In genomic region chr19:29876414-29876813, GRCh38 we compare ENCODE assay signal across 16 cellular contexts.
DNase-seq lines count a peak whose midpoint lies in the region; ATAC-seq and TF ChIP-seq lines count a peak whose summit lies in the region.
"Had no signal": no experiment of that assay in that cellular context is flagged by ENCODE, and none has a peak within 500 bp of the region (broad histone marks: within the 10 kb centered on the region; RNA-seq: fewer than 3 reads in every experiment).

No MANE protein-coding gene starts in this region.

- H3K4me1 ChIP-seq in OCI-LY3 (ENCODE audit: low read length): peaks cover 6% of the 10 kb centered on the region; the same call in 1 of the 2 replicates

- peak overlapping the region; percentile 19 for H3K4me3 Mint-ChIP-seq in T-helper 2 cell treated with Interferon-gamma antibody and Interleukin-4, amounts not matched to agents 5 μg/mL and 100 μg/mL, for 36 hours
- H3K4me3 Mint-ChIP-seq in nephron progenitor cell: peak overlapping the region; percentile 19

- H3K27me3 Mint-ChIP-seq in T-helper 2 cell treated with Interferon-gamma antibody and Interleukin-4, amounts not matched to agents 5 μg/mL and 100 μg/mL, for 36 hours (ENCODE audit: low read depth): peaks cover 17% of the 10 kb centered on the region
- peaks cover 48% of the 10 kb centered on the region for H3K27me3 Mint-ChIP-seq in nephron progenitor cell (ENCODE audit: low read depth, poor library complexity)

- H3K79me2 ChIP-seq in OCI-LY3 (ENCODE audit: low read length): no peaks in the 10 kb centered on the region

- no peaks in the 10 kb centered on the region for H3K9me3 ChIP-seq in OCI-LY3 (ENCODE audit: insufficient read depth, low read length)
- H3K9me3 ChIP-seq: right lobe of liver, testis had no signal

- no peaks in the 10 kb centered on the region for H3K36me3 ChIP-seq in OCI-LY3 (replicated peaks; ENCODE audit: low read depth, low read length)
- H3K36me3 ChIP-seq: right lobe of liver had no signal

- no peak overlapping the region for H3K27ac ChIP-seq in OCI-LY3 (ENCODE audit: low read length)
- H3K27ac ChIP-seq: epithelial cell of prostate, right lobe of liver, testis had no signal

- H3K4me2 ChIP-seq in OCI-LY3 (ENCODE audit: low read length): peak overlapping the region; percentile 64

- peak overlapping the region; percentile 53 for H3K4me3 ChIP-seq in OCI-LY3 (ENCODE audit: low read length)
- H3K4me3 ChIP-seq: right lobe of liver, testis had no signal

- ATAC-seq in GM18909 (IDR thresholded peaks at IDR 0.05; ENCODE audit: poor library complexity, unreplicated experiment) (no peak), GM18907 (IDR thresholded peaks at IDR 0.05; ENCODE audit: unreplicated experiment) (no peak)
- ATAC-seq: right lobe of liver had no signal

- H3K36me3 Mint-ChIP-seq in T-helper 2 cell treated with Interferon-gamma antibody and Interleukin-4, amounts not matched to agents 5 μg/mL and 100 μg/mL, for 36 hours (ENCODE audit: low read depth): no peaks in the 10 kb centered on the region
- H3K36me3 Mint-ChIP-seq in nephron progenitor cell (ENCODE audit: low read depth): no peaks in the 10 kb centered on the region

- H3K9ac ChIP-seq in OCI-LY3 (ENCODE audit: low read length): no peak overlapping the region

- no peak for DNase-seq in T-helper 2 cell treated with Interferon-gamma antibody and Interleukin-4, amounts not matched to agents 5 μg/mL and 100 μg/mL, for 36 hours (ENCODE audit: low spot score)
- DNase-seq in T-helper 2 cell (no peak), DMS79 treated with DMSO at 0.1 percent for 48 hours (lab: John Stamatoyannopoulos, UW) (peak; percentile 83), nephron progenitor cell (no peak), NCI-H1048 (lab: John Stamatoyannopoulos, UW) (no peak)
- DNase-seq: activated CD4-positive, alpha-beta T cell treated with anti-CD3 and anti-CD28 coated beads for 1 hour; central memory CD4-positive, alpha-beta T cell; GDM1; NCI-H748 treated with DMSO at 0.1 percent for 48 hours; right lobe of liver; SIG-M5; testis had no signal

- TF ChIP-seq CTCF in OCI-LY3 (IDR thresholded peaks at IDR 0.05; ENCODE audit: low read depth, low read length): no peak
- no peak for TF ChIP-seq CTCF in nephron progenitor cell (IDR thresholded peaks at IDR 0.05)

- H2AFZ ChIP-seq in OCI-LY3 (ENCODE audit: low read depth, low read length): peak overlapping the region; percentile 84

- H3K9me3 Mint-ChIP-seq in T-helper 2 cell treated with Interferon-gamma antibody and Interleukin-4, amounts not matched to agents 5 μg/mL and 100 μg/mL, for 36 hours: no peaks in the 10 kb centered on the region
- no peaks in the 10 kb centered on the region for H3K9me3 Mint-ChIP-seq in nephron progenitor cell

- H4K20me1 ChIP-seq in OCI-LY3 (ENCODE audit: insufficient read depth, low read length): no peaks in the 10 kb centered on the region

- peak overlapping the region; percentile 6 for H3K27ac Mint-ChIP-seq in T-helper 2 cell treated with Interferon-gamma antibody and Interleukin-4, amounts not matched to agents 5 μg/mL and 100 μg/mL, for 36 hours
- no peak overlapping the region for H3K27ac Mint-ChIP-seq in nephron progenitor cell

- peaks cover 9% of the 10 kb centered on the region for H3K4me1 Mint-ChIP-seq in T-helper 2 cell treated with Interferon-gamma antibody and Interleukin-4, amounts not matched to agents 5 μg/mL and 100 μg/mL, for 36 hours (ENCODE audit: low read depth)
- peaks cover 52% of the 10 kb centered on the region for H3K4me1 Mint-ChIP-seq in nephron progenitor cell

- H3K27me3 ChIP-seq in OCI-LY3 (ENCODE audit: low read depth, low read length): peaks cover 23% of the 10 kb centered on the region
- H3K27me3 ChIP-seq: right lobe of liver, testis had no signal
